ENCODE assay signal across 8 cellular contexts in genomic region chr11:10304495-10305261, GRCh38.
A peak's percentile ranks its signal among the peaks of the same experiment; 100 is the strongest.
DNase-seq lines count a peak whose midpoint lies in the region; ATAC-seq and TF ChIP-seq lines count a peak whose summit lies in the region.

TSS of gene ADM (plus strand) at chr11:10305073. CDS start at chr11:10305701, 628 bp downstream.

- peak; percentile 26 for DNase-seq in NCI-H82 treated with DMSO at 0.1 percent for 48 hours (lab: John Stamatoyannopoulos, UW; ENCODE audit: unreplicated experiment)
- DNase-seq in glomerular visceral epithelial cell (ENCODE audit: extremely low spot score), result peak; percentile 97

- no peak for ATAC-seq in HG03442 (IDR thresholded peaks at IDR 0.05; ENCODE audit: unreplicated experiment)
- ATAC-seq in GM21786 (IDR thresholded peaks at IDR 0.05; ENCODE audit: unreplicated experiment), result no peak

- TF ChIP-seq POLR2A in GM19193 (IDR thresholded peaks at IDR 0.05; ENCODE audit: extremely low read depth, insufficient read depth, insufficient read length), result peak; percentile 44

- peak within 1 kb of the TSS; percentile 78; the same call in 1 of the 2 replicates for H3K27ac ChIP-seq in C4-2B

- no peaks in the 10 kb centered on the region for H3K36me3 ChIP-seq in neuron (ENCODE audit: insufficient read depth, low read length)

- peak within 1 kb of the TSS; percentile 67 for H3K4me3 ChIP-seq in neuron (ENCODE audit: low read length)

- H3K4me1 Mint-ChIP-seq in activated naive CD8-positive, alpha-beta T cell (ENCODE audit: low read depth), result peaks cover 47% of the 10 kb centered on the region

- H3K27ac Mint-ChIP-seq in activated naive CD8-positive, alpha-beta T cell, result peak within 1 kb of the TSS; percentile 28

- H3K9me3 Mint-ChIP-seq in activated naive CD8-positive, alpha-beta T cell (ENCODE audit: low read depth), result no peaks in the 10 kb centered on the region

- TF ChIP-seq CTCF in C4-2B (conservative IDR thresholded peaks at IDR 0.05), result no peak

- no peaks in the 10 kb centered on the region for H3K36me3 Mint-ChIP-seq in activated naive CD8-positive, alpha-beta T cell

- H3K27me3 Mint-ChIP-seq in activated naive CD8-positive, alpha-beta T cell, result peaks cover 12% of the 10 kb centered on the region

- H3K27me3 ChIP-seq in neuron (ENCODE audit: insufficient read depth, low read length), result peaks cover 50% of the 10 kb centered on the region

- H2AFZ ChIP-seq in neuron (ENCODE audit: low read depth, low read length), result peak within 1 kb of the TSS; percentile 86

- no peaks in the 10 kb centered on the region for H3K9me3 ChIP-seq in neuron (ENCODE audit: low read length)

- H3K4me3 Mint-ChIP-seq in activated naive CD8-positive, alpha-beta T cell, result peak within 1 kb of the TSS; percentile 96

- H3K4me1 ChIP-seq in neuron (ENCODE audit: insufficient read depth, low read length), result peaks cover 54% of the 10 kb centered on the region
